Comparison of ENCODE assay signal across 1 cellular context in genomic region chr2:229921101-229921891, GRCh38.
TF ChIP-seq lines count a peak whose summit lies in the region.

No MANE protein-coding gene starts in this region.

TF ChIP-seq in HepG2, 621 proteins besides CTCF, POLR2A, EP300 and RAD21 (continued from another document and continues in another):
- TF ChIP-seq FOXP4 (CRISPR knock-in tag; IDR thresholded peaks at IDR 0.05) (no peak), ZNF766 (CRISPR knock-in tag; IDR thresholded peaks at IDR 0.05; ENCODE audit: borderline replicate concordance) (no peak), GABPA (IDR thresholded peaks at IDR 0.05; ENCODE audit: low read depth, low read length) (peak; percentile 88), GABPA (CRISPR knock-in tag; IDR thresholded peaks at IDR 0.05; ENCODE audit: low read depth) (peak; percentile 97), ZNF841 (CRISPR knock-in tag; IDR thresholded peaks at IDR 0.05; ENCODE audit: borderline replicate concordance) (no peak), DR1 (CRISPR knock-in tag; IDR thresholded peaks at IDR 0.05) (no peak; the same call in 1 of the 2 replicates), SNAPC5 (CRISPR knock-in tag; IDR thresholded peaks at IDR 0.05; ENCODE audit: borderline replicate concordance) (peak; percentile 47; the same call in 1 of the 2 replicates), NFE2L2 (IDR thresholded peaks at IDR 0.05; ENCODE audit: low read length) (no peak), FOSL1 (CRISPR knock-in tag; IDR thresholded peaks at IDR 0.05; ENCODE audit: borderline replicate concordance) (no peak), ZBTB2 (CRISPR knock-in tag; IDR thresholded peaks at IDR 0.05; ENCODE audit: low read depth) (no peak), ZNF672 (CRISPR knock-in tag; IDR thresholded peaks at IDR 0.05) (no peak), CREBL2 (CRISPR knock-in tag; IDR thresholded peaks at IDR 0.05; ENCODE audit: borderline replicate concordance) (no peak), ZNF550 (CRISPR knock-in tag; IDR thresholded peaks at IDR 0.05; ENCODE audit: borderline replicate concordance) (no peak), RFXANK (CRISPR knock-in tag; IDR thresholded peaks at IDR 0.05) (no peak), SMAD9 (CRISPR knock-in tag; IDR thresholded peaks at IDR 0.05) (no peak), TERF1 (CRISPR knock-in tag; IDR thresholded peaks at IDR 0.05) (no peak), ZNF431 (CRISPR knock-in tag; IDR thresholded peaks at IDR 0.05; ENCODE audit: borderline replicate concordance, low read depth) (no peak), PAXIP1 (CRISPR knock-in tag; conservative IDR thresholded peaks at IDR 0.05) (peak; percentile 58), MEIS1 (CRISPR knock-in tag; IDR thresholded peaks at IDR 0.05; ENCODE audit: borderline replicate concordance) (0 out of 2 replicates have a peak, but pooled peaks have one; percentile 22), ZSCAN5A (CRISPR knock-in tag; IDR thresholded peaks at IDR 0.05; ENCODE audit: borderline replicate concordance) (no peak), PRDM15 (CRISPR knock-in tag; IDR thresholded peaks at IDR 0.05) (no peak), PLRG1 (conservative IDR thresholded peaks at IDR 0.05) (no peak), HNRNPL (IDR thresholded peaks at IDR 0.05; ENCODE audit: low read depth, low read length) (no peak), PHF21A (CRISPR knock-in tag; IDR thresholded peaks at IDR 0.05) (no peak), ATM (IDR thresholded peaks at IDR 0.05; ENCODE audit: borderline replicate concordance) (no peak), SALL1 (CRISPR knock-in tag; IDR thresholded peaks at IDR 0.05) (peak; percentile 86), ZNF234 (CRISPR knock-in tag; conservative IDR thresholded peaks at IDR 0.05) (no peak), TRIM24 (CRISPR knock-in tag; IDR thresholded peaks at IDR 0.05) (no peak), MAF1 (CRISPR knock-in tag; IDR thresholded peaks at IDR 0.05; ENCODE audit: borderline replicate concordance) (no peak), ZNF777 (CRISPR knock-in tag; IDR thresholded peaks at IDR 0.05) (peak; percentile 17; the same call in 1 of the 2 replicates), SCMH1 (CRISPR knock-in tag; IDR thresholded peaks at IDR 0.05; ENCODE audit: borderline replicate concordance) (no peak), EED (CRISPR knock-in tag; IDR thresholded peaks at IDR 0.05) (no peak), ZBTB46 (CRISPR knock-in tag; IDR thresholded peaks at IDR 0.05; ENCODE audit: borderline replicate concordance) (peak; percentile 79; the same call in 1 of the 2 replicates), TEF (CRISPR knock-in tag; IDR thresholded peaks at IDR 0.05) (no peak), ZNF678 (CRISPR knock-in tag; IDR thresholded peaks at IDR 0.05) (no peak), ZNF580 (CRISPR knock-in tag; IDR thresholded peaks at IDR 0.05; ENCODE audit: borderline replicate concordance, low read depth) (no peak; the same call in 1 of the 2 replicates), SIN3B (IDR thresholded peaks at IDR 0.05; ENCODE audit: low read length) (0 out of 2 replicates have a peak, but pooled peaks have one; percentile 29), MTERF4 (CRISPR knock-in tag; IDR thresholded peaks at IDR 0.05) (no peak), NKX3-1 (CRISPR knock-in tag; IDR thresholded peaks at IDR 0.05) (no peak), BRF2 (CRISPR knock-in tag; IDR thresholded peaks at IDR 0.05) (no peak; the same call in 1 of the 2 replicates), JUN (CRISPR knock-in tag; IDR thresholded peaks at IDR 0.05) (no peak)
